In the genomic region with DNA sequence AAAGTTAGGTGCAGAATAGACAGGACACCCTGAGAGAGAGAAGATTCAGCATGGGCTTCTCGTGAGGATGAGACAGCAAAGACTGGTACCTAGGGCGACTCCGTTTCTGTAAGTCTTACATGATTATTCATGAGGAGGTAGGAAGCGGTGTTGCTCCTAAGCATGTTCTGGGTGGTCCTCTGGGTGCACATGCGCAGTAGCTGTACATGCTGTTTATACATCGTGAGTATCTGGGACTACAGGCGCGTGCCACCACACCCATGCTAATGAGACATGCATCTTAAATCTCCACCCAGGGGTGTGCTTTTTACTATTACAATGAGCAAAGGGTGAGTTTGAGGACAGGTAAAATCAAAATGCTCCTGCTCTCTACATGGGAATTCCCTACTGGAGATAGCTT, we compare ENCODE assay signal across 24 cellular contexts. TPM values are rescaled to one million over a fixed set of nuclear protein-coding genes. Genes with fewer than 3 reads are reported as not detected.
DNase-seq lines count a peak whose midpoint lies in the region; ATAC-seq, FAIRE-seq and TF ChIP-seq lines count a peak whose summit lies in the region.
"Had no signal": no experiment of that assay in that cellular context is flagged by ENCODE, and none has a peak within 500 bp of the region (broad histone marks: within the 10 kb centered on the region; RNA-seq: fewer than 3 reads in every experiment).

No MANE protein-coding gene starts in this region.

- TF ChIP-seq CTCF in heart right ventricle (IDR thresholded peaks at IDR 0.05) (no peak), K562 (IDR thresholded peaks at IDR 0.05 in 2 of 3, conservative IDR thresholded peaks at IDR 0.05 in 1 of 3; ENCODE audit: insufficient read depth in 2 of 3, low read depth in 1 of 3, low read length in 3 of 3) (no peak), nephron (IDR thresholded peaks at IDR 0.05; ENCODE audit: unreplicated experiment in 3 of 3) (no peak), upper lobe of left lung (IDR thresholded peaks at IDR 0.05) (no peak)

- TF ChIP-seq POLR2A in K562 (conservative IDR thresholded peaks at IDR 0.05): no peak
- no peak for TF ChIP-seq POLR2A in upper lobe of left lung (IDR thresholded peaks at IDR 0.05)

- H3K27ac Mint-ChIP-seq in nephron: peak overlapping the region in 2 of 3 experiments; percentile 83 to 97

- H4K20me1 ChIP-seq in K562 (replicated peaks; ENCODE audit: control insufficient read depth, insufficient read depth, low read length): no peaks in the 10 kb centered on the region
- H4K20me1 ChIP-seq: BLaER1 had no signal

- no peak overlapping the region for H3K9ac ChIP-seq in K562 (ENCODE audit: insufficient read depth in 1 of 2, low read depth in 2 of 2, low read length in 2 of 2)
- H3K9ac ChIP-seq: BLaER1 had no signal

- peak; percentile 80 for FAIRE-seq in K562 (lab: Jason Lieb, UNC)
- FAIRE-seq: A204.1, GM19239, H54 had no signal

- H3K9me1 ChIP-seq in K562 (ENCODE audit: control insufficient read depth, insufficient read depth, low read length): no peaks in the 10 kb centered on the region

- H3K4me3 Mint-ChIP-seq in nephron: no peak overlapping the region
- H3K4me3 Mint-ChIP-seq: CD4-positive, CD25-positive, alpha-beta regulatory T cell had no signal

- no peaks in the 10 kb centered on the region for H3K36me3 Mint-ChIP-seq in nephron (ENCODE audit: low read depth)
- H3K36me3 Mint-ChIP-seq: CD4-positive, CD25-positive, alpha-beta regulatory T cell had no signal

- in situ Hi-C loops in K562 (cut with MboI): no loop called here

- DNase-seq in heart right ventricle: no peak
- DNase-seq in left cardiac atrium: no peak
- DNase-seq in K562 (ENCODE audit: extremely low read depth in 1 of 4, low spot score in 3 of 4): peak; percentile 43 to 77 (median 63)
- no peak for DNase-seq in upper lobe of left lung
- DNase-seq in sciatic nerve (ENCODE audit: low spot score): no peak
- DNase-seq: CD4-positive, CD25-positive, alpha-beta regulatory T cell; Kasumi-1; NCI-H1092 treated with DMSO at 0.1 percent for 48 hours; NCI-H1436 treated with DMSO at 0.1 percent for 48 hours; NCI-H187 treated with DMSO at 0.1 percent for 48 hours; NCI-H524; NCI-H774; PC-9; RPMI8226; SHP77 treated with DMSO at 0.1 percent for 48 hours had no signal

- peaks cover 77% of the 10 kb centered on the region for H3K4me1 Mint-ChIP-seq in nephron
- H3K4me1 Mint-ChIP-seq: CD4-positive, CD25-positive, alpha-beta regulatory T cell had no signal

- H3K9me3 ChIP-seq in heart right ventricle: no peaks in the 10 kb centered on the region
- H3K9me3 ChIP-seq in K562 (replicated peaks; ENCODE audit: control insufficient read depth, insufficient read depth, low read depth, low read length): no peaks in the 10 kb centered on the region
- H3K9me3 ChIP-seq in upper lobe of left lung: no peaks in the 10 kb centered on the region
- H3K9me3 ChIP-seq: BLaER1 had no signal

- H3K4me2 ChIP-seq in K562 (ENCODE audit: insufficient read depth, low read length): peak overlapping the region; percentile 47; the same call in 1 of the 2 replicates
- H3K4me2 ChIP-seq: BLaER1, PC-9 had no signal

- H3K79me2 ChIP-seq in K562 (ENCODE audit: control insufficient read depth, insufficient read depth, low read length): no peaks in the 10 kb centered on the region

- no peaks in the 10 kb centered on the region for H3K9me3 Mint-ChIP-seq in nephron
- H3K9me3 Mint-ChIP-seq: CD4-positive, CD25-positive, alpha-beta regulatory T cell had no signal

- H3K27ac ChIP-seq in heart right ventricle: peak overlapping the region in 9 of 10 donors; percentile 22 to 99 (median 95)
- no peak overlapping the region for H3K27ac ChIP-seq in K562 (ENCODE audit: extremely low read depth, low read depth, low read length)
- no peak overlapping the region for H3K27ac ChIP-seq in upper lobe of left lung
- H3K27ac ChIP-seq: BLaER1, HL-60, PC-9 had no signal

- TF ChIP-seq EP300 in K562 (IDR thresholded peaks at IDR 0.05; ENCODE audit: low read length): no peak
- no peak for TF ChIP-seq EP300 in upper lobe of left lung (IDR thresholded peaks at IDR 0.05)

- BruUV-seq in K562 (replicated peaks; lab: Mats Ljungman, UMichigan): no TSS peak

- TF ChIP-seq RAD21 in K562 (CRISPR knock-in tag; conservative IDR thresholded peaks at IDR 0.05 in 1 of 2, IDR thresholded peaks at IDR 0.05 in 1 of 2): no peak

- H2AFZ ChIP-seq in K562 (ENCODE audit: low read depth, low read length): peak overlapping the region; percentile 58
- H2AFZ ChIP-seq: PC-9 had no signal

- WGBS in heart right ventricle, 2 donors: 79 to 86% methylated on average over 8 of the region's 8 CpGs
- 3% methylated on average over 8 of the region's 8 CpGs for WGBS in K562 (ENCODE audit: insufficient coverage, low coverage, missing lambda C conversion rate)
- WGBS in upper lobe of left lung, 2 donors: 94% methylated on average over 8 of the region's 8 CpGs

- intact Hi-C loops in heart right ventricle (cut with DNase I) (loop anchor here in 2 of 10 donors (5.0 to 10.0 kb wide), 2 partner anchors 83 to 235 kb away; no protein-coding TSS in a partner anchor), left cardiac atrium (cut with DNase I) (no loop called here), K562 (cut with micrococcal nuclease) (loop anchor here (10.0 kb wide), 1 partner anchor 185 kb away; no protein-coding TSS in a partner anchor), sciatic nerve (cut with DNase I) (no loop called here)

- CTCF ChIA-PET in K562 (lab: Yijun Ruan, JAX; ENCODE audit: low intra/inter-chr PET ratio): no interaction called here

- ATAC-seq in heart right ventricle: no peak
- no peak for ATAC-seq in left cardiac atrium
- peak; percentile 73 for ATAC-seq in K562
- ATAC-seq in upper lobe of left lung (ENCODE audit: low FRiP score in 2 of 2): no peak
- no peak for ATAC-seq in HG02885 (IDR thresholded peaks at IDR 0.05; ENCODE audit: poor library complexity, unreplicated experiment)
- ATAC-seq in sciatic nerve: no peak

- H3K4me1 ChIP-seq in heart right ventricle (peaks cover 30 to 100% (median 94%) of the 10 kb centered on the region in 9 donors), K562 (replicated peaks in 1 of 2; ENCODE audit: control insufficient read depth in 2 of 2, insufficient read depth in 2 of 2, low read length in 2 of 2) (peaks cover 10 to 27% of the 10 kb centered on the region in 2 experiments; a peak in 3 of 5 replicates), upper lobe of left lung (peaks cover 0 to 14% (median 8%) of the 10 kb centered on the region in 4 donors)
- H3K4me1 ChIP-seq: BLaER1 had no signal

- H3K4me3 ChIP-seq in heart right ventricle (no peak overlapping the region), K562 (no peak overlapping the region), upper lobe of left lung (no peak overlapping the region)
- H3K4me3 ChIP-seq: BLaER1, PC-9 had no signal

- no peaks in the 10 kb centered on the region for H3K27me3 Mint-ChIP-seq in nephron (ENCODE audit: low read depth)

- no peaks in the 10 kb centered on the region for H3K27me3 ChIP-seq in heart right ventricle
- no peaks in the 10 kb centered on the region for H3K27me3 ChIP-seq in K562 (ENCODE audit: control insufficient read depth in 2 of 2, insufficient read depth in 2 of 2, low read length in 2 of 2)
- no peaks in the 10 kb centered on the region for H3K27me3 ChIP-seq in upper lobe of left lung
- H3K27me3 ChIP-seq: BLaER1 had no signal

- H3K36me3 ChIP-seq in heart right ventricle (peaks cover 0 to 57% (median 0%) of the 10 kb centered on the region in 9 donors), K562 (ENCODE audit: control insufficient read depth, insufficient read depth, low read length) (no peaks in the 10 kb centered on the region), upper lobe of left lung (no peaks in the 10 kb centered on the region)
- H3K36me3 ChIP-seq: BLaER1 had no signal

- POLR2A ChIA-PET in K562 (lab: Yijun Ruan, JAX): interaction anchor here (0.9 kb wide), 1 partner anchor 11 kb away, joined by 3 read pairs; no protein-coding TSS in a partner anchor

RNA-seq across cellular contexts. Expression of a gene that starts 12.3 kb away (rescaled TPM):
- 100 to 1,000 TPM; 112 to 268 (median 191) TPM for total RNA-seq in heart right ventricle
- polyA plus RNA-seq in heart right ventricle: 100 to 1,000 TPM in 1 of 2 donors, 10 to 100 TPM in 1; 35.1 to 110 TPM
- 10 to 100 TPM; 59.9 to 75.7 TPM for total RNA-seq in left cardiac atrium
- total RNA-seq in K562 (2011; cell fraction: chromatin; rRNA removed; ENCODE audit: low replicate concordance): 0.23 and 0.32 TPM in 2 replicates
- 0.13 and 0.33 TPM in 2 replicates for total RNA-seq in K562 (2011; cell fraction: nucleolus; rRNA removed)
- 0.23 and 0.37 TPM in 2 replicates for total RNA-seq in K562 (2011; cell fraction: nucleoplasm; rRNA removed)
- total RNA-seq in K562 (2014; rRNA removed): 0.05 and 0.08 TPM in 2 replicates
- total RNA-seq in K562 (2014; rRNA removed; fragmentation: Illumina TruSeq; extraction: Trizol): 0.03 and 0.07 TPM in 2 replicates
- total RNA-seq in K562 (2015; rRNA removed; fragmentation: Illumina TruSeq; extraction: Trizol): 0.07 and 0.15 TPM in 2 replicates
- total RNA-seq in K562 (2021): 0.07 and 0.13 TPM in 2 replicates
- polyA plus RNA-seq in K562 (2011; rRNA removed): 0.07 and 0.20 TPM in 2 replicates
- polyA plus RNA-seq in K562 (2011; cell fraction: cytosol; rRNA removed): 0.12 and 0.39 TPM in 2 replicates
- 0.20 and 0.25 TPM in 2 replicates for polyA plus RNA-seq in K562 (2011; cell fraction: nucleus; rRNA removed)
- polyA plus RNA-seq in K562 (2012): 0.12 and 0.26 TPM in 2 replicates
- 0.04 and 0.08 TPM in 2 replicates for polyA plus RNA-seq in K562 (2014; fragmentation: Illumina TruSeq; extraction: Trizol)
- not detected for polyA plus RNA-seq in K562 (2014; fragmentation: Nextera tagmentation; extraction: Ambion mirVana)
- 0.09 and 1.0 TPM in 2 replicates for polyA plus RNA-seq in K562 (2014; rRNA removed)
- 0.03 and 0.07 TPM in 2 replicates for polyA minus RNA-seq in K562 (2011; rRNA and poly(A)+ RNA removed)
- polyA minus RNA-seq in K562 (2011; cell fraction: cytosol; rRNA and poly(A)+ RNA removed): 0.18 TPM in 1 of 2 replicates, not detected in the other
- 0.22 and 0.27 TPM in 2 replicates for polyA minus RNA-seq in K562 (2011; cell fraction: nucleus; rRNA and poly(A)+ RNA removed)
- 10 to 100 TPM in 5 of 6 donors, 1 to 10 TPM in 1; 7.9 to 36.4 (median 13.0) TPM for total RNA-seq in upper lobe of left lung
- total RNA-seq in sciatic nerve: 7.2 TPM
- polyA plus RNA-seq: CD4-positive, CD25-positive, alpha-beta regulatory T cell had no signal

RNA-seq across cellular contexts. Expression of a gene that starts 55.0 kb away (rescaled TPM):
- total RNA-seq in heart right ventricle (1 to 10 TPM in 8 of 10 donors, under 1 TPM in 2; 0.26 to 2.2 (median 1.6) TPM), left cardiac atrium (under 1 TPM; 0.13 to 0.18 TPM), K562 (2014; rRNA removed) (not detected in 2 replicates), K562 (2014; rRNA removed; fragmentation: Illumina TruSeq; extraction: Trizol) (not detected in 2 replicates), K562 (2015; rRNA removed; fragmentation: Illumina TruSeq; extraction: Trizol) (not detected in 2 replicates), K562 (2021) (not detected in 2 replicates), upper lobe of left lung (not detected), sciatic nerve (0.45 TPM)
- polyA plus RNA-seq in heart right ventricle (1 to 10 TPM in 1 of 2 donors, under 1 TPM in 1; 0.07 to 1.3 TPM), K562 (2011; rRNA removed) (not detected in 2 replicates), K562 (2014; fragmentation: Illumina TruSeq; extraction: Trizol) (not detected in 2 replicates), K562 (2014; fragmentation: Nextera tagmentation; extraction: Ambion mirVana) (under 1 TPM in 1 of 2 experiments, not detected in 1; 0.04 TPM), K562 (2014; rRNA removed) (not detected in 2 replicates)
- 0.14 TPM in 1 of 2 replicates, not detected in the other for total RNA-seq in K562 (2011; cell fraction: chromatin; rRNA removed; ENCODE audit: low replicate concordance)
- 0.26 TPM in 1 of 2 replicates, not detected in the other for total RNA-seq in K562 (2011; cell fraction: nucleolus; rRNA removed)
- 0.15 TPM in 1 of 2 replicates, not detected in the other for total RNA-seq in K562 (2011; cell fraction: nucleoplasm; rRNA removed)
- polyA plus RNA-seq in K562 (2011; cell fraction: cytosol; rRNA removed): 0.06 TPM in 1 of 2 replicates, not detected in the other
- polyA plus RNA-seq in K562 (2011; cell fraction: nucleus; rRNA removed): 0.06 TPM in 1 of 2 replicates, not detected in the other
- not detected in 2 replicates for polyA plus RNA-seq in K562 (2012)
- polyA minus RNA-seq in K562 (2011; rRNA and poly(A)+ RNA removed): not detected in 2 replicates
- polyA minus RNA-seq in K562 (2011; cell fraction: cytosol; rRNA and poly(A)+ RNA removed): not detected in 2 replicates
- polyA minus RNA-seq in K562 (2011; cell fraction: nucleus; rRNA and poly(A)+ RNA removed): not detected in 2 replicates
- total RNA-seq: CD4-positive, CD25-positive, alpha-beta regulatory T cell; M059J had no signal
- polyA plus RNA-seq: AG04450; CD4-positive, CD25-positive, alpha-beta regulatory T cell had no signal

Comparison
In these comparisons a context has a peak if more than half of its experiments do, and no peak if none do; other contexts are left out.
1. DNase-seq: peak in K562 (4 of 4); none in heart right ventricle (0 of 2), left cardiac atrium (single experiment), upper lobe of left lung (0 of 2) and sciatic nerve (single experiment).
2. H3K27ac ChIP-seq: peak in heart right ventricle (9 of 10); none in K562 (single experiment) and upper lobe of left lung (0 of 4).